ENCODE assay signal across 27 cellular contexts in the genomic region with DNA sequence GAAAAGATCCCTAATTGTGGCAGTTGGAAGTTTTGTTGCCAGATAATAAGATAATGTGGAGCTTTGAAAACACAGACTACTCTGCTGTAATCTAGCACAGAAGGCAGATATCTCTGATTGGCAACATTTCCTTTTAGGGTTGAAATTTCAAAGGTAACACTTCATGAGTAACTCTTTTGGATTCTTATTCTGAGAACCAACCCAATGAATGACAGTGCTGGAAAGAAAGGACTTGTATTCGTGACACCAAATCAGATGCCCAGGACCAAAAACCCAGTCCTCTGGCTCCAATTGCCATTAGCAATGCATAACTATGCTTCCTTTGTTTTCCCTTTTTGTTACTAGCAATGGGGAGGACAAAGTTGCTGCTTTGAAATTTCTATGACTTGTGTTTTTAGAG. TPM values are rescaled to one million over a fixed set of nuclear protein-coding genes. Genes with fewer than 3 reads are reported as not detected.
A peak's percentile ranks its signal among the peaks of the same experiment; 100 is the strongest.
DNase-seq lines count a peak whose midpoint lies in the region; ATAC-seq and TF ChIP-seq lines count a peak whose summit lies in the region.
"Had no signal": no experiment of that assay in that cellular context is flagged by ENCODE, and none has a peak within 500 bp of the region (broad histone marks: within the 10 kb centered on the region; RNA-seq: fewer than 3 reads in every experiment).

No MANE protein-coding gene starts in this region.

- H3K4me3 Mint-ChIP-seq in endothelial cell (ENCODE audit: unreplicated experiment), result no peak overlapping the region
- H3K4me3 Mint-ChIP-seq: activated naive CD4-positive, alpha-beta T cell treated with anti-CD3 and anti-CD28 coated beads, Interleukin-2, amount 10 ng/mL, durations not matched to agents 7 days and 5 days; activated T-helper 1 cell treated with anti-CD3 and anti-CD28 coated beads, Interleukin-12 subunit alpha, Interleukin-12 subunit beta, Interleukin-2, Interleukin-4 antibody, amounts not matched to agents 30 ng/mL and 10 ng/mL and 1 ng/mL, durations not matched to agents 14 hours and 24 hours and 36 hours; naive thymus-derived CD8-positive, alpha-beta T cell had no signal

- H3K27ac ChIP-seq in dorsolateral prefrontal cortex (peak overlapping the region in 57 of 59 donors; percentile 33 to 96 (median 86)), Peyer's patch (no peak overlapping the region)
- H3K27ac ChIP-seq: colonic mucosa, left lung, ovary, upper lobe of left lung had no signal

- H3K27me3 ChIP-seq in dorsolateral prefrontal cortex, result no peaks in the 10 kb centered on the region
- no peaks in the 10 kb centered on the region for H3K27me3 ChIP-seq in Peyer's patch
- H3K27me3 ChIP-seq: colonic mucosa, left lung, ovary, upper lobe of left lung had no signal

- peaks cover 7% of the 10 kb centered on the region for H3K36me3 Mint-ChIP-seq in endothelial cell (ENCODE audit: low read depth, unreplicated experiment)

- no peaks in the 10 kb centered on the region for H3K9me3 Mint-ChIP-seq in endothelial cell (ENCODE audit: unreplicated experiment)

- no peaks in the 10 kb centered on the region for H3K27me3 Mint-ChIP-seq in endothelial cell (ENCODE audit: unreplicated experiment)
- H3K27me3 Mint-ChIP-seq: activated naive CD4-positive, alpha-beta T cell treated with anti-CD3 and anti-CD28 coated beads, Interleukin-2, amount 10 ng/mL, durations not matched to agents 7 days and 5 days had no signal

- no peak for ATAC-seq in SK-N-SH treated with all-trans-retinoic acid at 6 μM for 48 hours
- ATAC-seq: left lung; naive thymus-derived CD8-positive, alpha-beta T cell; right cardiac atrium; Right ventricle myocardium inferior had no signal

- H3K4me3 ChIP-seq in dorsolateral prefrontal cortex, result peak overlapping the region in 1 of 59 donors; percentile 3
- no peak overlapping the region for H3K4me3 ChIP-seq in Peyer's patch
- H3K4me3 ChIP-seq: colonic mucosa, left lung, ovary, upper lobe of left lung had no signal

- no peaks in the 10 kb centered on the region for H3K36me3 ChIP-seq in Peyer's patch
- H3K36me3 ChIP-seq: colonic mucosa, left lung, ovary, upper lobe of left lung had no signal

- TF ChIP-seq CTCF in dorsolateral prefrontal cortex (IDR thresholded peaks at IDR 0.05 in 54 of 56, conservative IDR thresholded peaks at IDR 0.05 in 2 of 56; ENCODE audit: low read depth in 1 of 56, partially characterized antibody in 56 of 56), result peak in 2 of 56 donors; percentile 9 to 33
- TF ChIP-seq CTCF in endothelial cell (IDR thresholded peaks at IDR 0.05; ENCODE audit: unreplicated experiment), result no peak
- no peak for TF ChIP-seq CTCF in Peyer's patch (IDR thresholded peaks at IDR 0.05)

- H3K4me1 ChIP-seq in Peyer's patch, result no peaks in the 10 kb centered on the region
- H3K4me1 ChIP-seq: Caco-2, colonic mucosa, left lung, upper lobe of left lung had no signal

- peaks cover 5% of the 10 kb centered on the region for H3K4me1 Mint-ChIP-seq in endothelial cell (ENCODE audit: unreplicated experiment)
- H3K4me1 Mint-ChIP-seq: naive thymus-derived CD8-positive, alpha-beta T cell had no signal

- intact Hi-C loops in dorsolateral prefrontal cortex (cut with DNase I), result loop anchor here in 1 of 2 donors (10.0 kb wide), 1 partner anchor 205 kb away; no protein-coding TSS in a partner anchor

- TF ChIP-seq POLR2A in Peyer's patch (IDR thresholded peaks at IDR 0.05), result no peak

- DNase-seq in dorsolateral prefrontal cortex, result no peak
- DNase-seq in midbrain (lab: John Stamatoyannopoulos, UW), result peak; percentile 51
- no peak for DNase-seq in stimulated activated CD4-positive, alpha-beta T cell treated with anti-CD3 and anti-CD28 coated beads, Interleukin-15, amount 100 ng/mL, for 24 hours
- no peak for DNase-seq in endothelial cell (ENCODE audit: low spot score)
- no peak for DNase-seq in SKM-1 (lab: John Stamatoyannopoulos, UW; ENCODE audit: unreplicated experiment)
- no peak for DNase-seq in Peyer's patch
- DNase-seq: activated CD4-positive, alpha-beta T cell treated with anti-CD3 and anti-CD28 coated beads, Interleukin-2, amount 50 U/mL, for 48 hours; activated naive CD4-positive, alpha-beta T cell treated with anti-CD3 and anti-CD28 coated beads, Interleukin-2, amount 10 ng/mL, durations not matched to agents 7 days and 5 days; amniotic stem cell; Caco-2; colonic mucosa; DMS79; effector memory CD4-positive, alpha-beta T cell; GF-D8; Kasumi-1; left lung; naive thymus-derived CD8-positive, alpha-beta T cell; NCI-H1436; NCI-H2107; NCI-H446 treated with DMSO at 0.1 percent for 48 hours; ovary; right cardiac atrium; stimulated activated CD4-positive, alpha-beta T cell treated with anti-CD3 and anti-CD28 coated beads, Interleukin-4, amount 100 ng/mL, for 1 hour; upper lobe of left lung had no signal

- H3K9me3 ChIP-seq in Peyer's patch, result no peaks in the 10 kb centered on the region
- H3K9me3 ChIP-seq: Caco-2, colonic mucosa, ovary had no signal

- no peak overlapping the region for H3K27ac Mint-ChIP-seq in endothelial cell (ENCODE audit: unreplicated experiment)
- H3K27ac Mint-ChIP-seq: activated naive CD4-positive, alpha-beta T cell treated with anti-CD3 and anti-CD28 coated beads, Interleukin-2, amount 10 ng/mL, durations not matched to agents 7 days and 5 days; activated T-helper 1 cell treated with anti-CD3 and anti-CD28 coated beads, Interleukin-12 subunit alpha, Interleukin-12 subunit beta, Interleukin-2, Interleukin-4 antibody, amounts not matched to agents 30 ng/mL and 10 ng/mL and 1 ng/mL, durations not matched to agents 14 hours and 24 hours and 36 hours; naive thymus-derived CD8-positive, alpha-beta T cell had no signal

TF ChIP-seq in SK-N-SH treated with all-trans-retinoic acid at 6 μM for 48 hours, 23 proteins besides CTCF, POLR2A, EP300 and RAD21:
- peak; percentile 44; the same call in 1 of the 2 replicates for TF ChIP-seq TCF4 (CRISPR knock-in tag; IDR thresholded peaks at IDR 0.05; ENCODE audit: borderline replicate concordance)
- no peak for TF ChIP-seq ZFP30 (CRISPR knock-in tag; IDR thresholded peaks at IDR 0.05)

RNA-seq across cellular contexts. Expression of gene ELMO1, which starts 41.0 kb away (rescaled TPM):
- 100 to 1,000 TPM in 119 of 120 experiments, 10 to 100 TPM in 1; 96.6 to 391 (median 224) TPM for total RNA-seq in dorsolateral prefrontal cortex
- 151 TPM for total RNA-seq in endothelial cell (ENCODE audit: unreplicated experiment)
- 100 to 1,000 TPM in 1 of 4 donors, 10 to 100 TPM in 3; 43.1 to 381 (median 72.2) TPM for total RNA-seq in Peyer's patch

Comparison
In these comparisons a context has a peak if more than half of its experiments do, and no peak if none do; other contexts are left out.
1. H3K27ac ChIP-seq: peak in dorsolateral prefrontal cortex (57 of 59); none in Peyer's patch (0 of 4).